10 cellular contexts compared by ENCODE assay signal in genomic region chr12:946656-947055, GRCh38. TPM values are rescaled to one million over a fixed set of nuclear protein-coding genes. Genes with fewer than 3 reads are reported as not detected.
DNase-seq lines count a peak whose midpoint lies in the region; ATAC-seq and TF ChIP-seq lines count a peak whose summit lies in the region.
"Had no signal": no experiment of that assay in that cellular context is flagged by ENCODE, and none has a peak within 500 bp of the region (broad histone marks: within the 10 kb centered on the region; RNA-seq: fewer than 3 reads in every experiment).

No MANE protein-coding gene starts in this region.

- no peaks in the 10 kb centered on the region for H3K27me3 Mint-ChIP-seq in activated T-cell treated with anti-CD3 and anti-CD28 coated beads, Interleukin-2, amount 50 U/mL, for 24 hours
- no peaks in the 10 kb centered on the region for H3K27me3 Mint-ChIP-seq in effector memory CD8-positive, alpha-beta T cell
- H3K27me3 Mint-ChIP-seq in progenitor cell of endocrine pancreas: no peaks in the 10 kb centered on the region

- peak overlapping the region; percentile 61 for H3K27ac Mint-ChIP-seq in activated T-cell treated with anti-CD3 and anti-CD28 coated beads, Interleukin-2, amount 50 U/mL, for 24 hours
- H3K27ac Mint-ChIP-seq in effector memory CD8-positive, alpha-beta T cell: peak overlapping the region; percentile 55 to 73
- H3K27ac Mint-ChIP-seq in progenitor cell of endocrine pancreas: peak overlapping the region; percentile 57

- ATAC-seq in effector memory CD8-positive, alpha-beta T cell (replicated peaks): no peak
- ATAC-seq in HG02884 (IDR thresholded peaks at IDR 0.05; ENCODE audit: unreplicated experiment): no peak

- H3K36me3 Mint-ChIP-seq in activated T-cell treated with anti-CD3 and anti-CD28 coated beads, Interleukin-2, amount 50 U/mL, for 24 hours (ENCODE audit: low read depth): peaks cover 52% of the 10 kb centered on the region
- peaks cover 41% of the 10 kb centered on the region for H3K36me3 Mint-ChIP-seq in effector memory CD8-positive, alpha-beta T cell (ENCODE audit: insufficient read depth)
- H3K36me3 Mint-ChIP-seq in progenitor cell of endocrine pancreas (ENCODE audit: insufficient read depth): peaks cover 23% of the 10 kb centered on the region

- H3K4me1 Mint-ChIP-seq in activated T-cell treated with anti-CD3 and anti-CD28 coated beads, Interleukin-2, amount 50 U/mL, for 24 hours (ENCODE audit: low read depth): peaks cover 42% of the 10 kb centered on the region
- H3K4me1 Mint-ChIP-seq in effector memory CD8-positive, alpha-beta T cell (ENCODE audit: low read depth in 2 of 2): peaks cover 19 to 31% of the 10 kb centered on the region in 2 donors
- H3K4me1 Mint-ChIP-seq in progenitor cell of endocrine pancreas (ENCODE audit: low read depth): peaks cover 20% of the 10 kb centered on the region

- DNase-seq in activated T-cell treated with anti-CD3 and anti-CD28 coated beads, Interleukin-2, amount 50 U/mL, for 24 hours: no peak
- no peak for DNase-seq in activated T-cell treated with anti-CD3 and anti-CD28 coated beads for 4 hours
- DNase-seq in NB4 (ENCODE audit: low read depth): peak; percentile 45
- no peak for DNase-seq in effector memory CD8-positive, alpha-beta T cell
- no peak for DNase-seq in progenitor cell of endocrine pancreas (ENCODE audit: low spot score, unreplicated experiment)
- no peak for DNase-seq in NCI-H187 treated with DMSO at 0.1 percent for 48 hours (lab: John Stamatoyannopoulos, UW)
- DNase-seq in stimulated activated CD4-positive, alpha-beta T cell treated with anti-CD3 and anti-CD28 coated beads, Interleukin-2, amount 100 ng/mL, for 24 hours: no peak
- DNase-seq: DMS79 treated with DMSO at 0.1 percent for 48 hours, NCI-H2107 had no signal

- no peaks in the 10 kb centered on the region for H3K9me3 Mint-ChIP-seq in activated T-cell treated with anti-CD3 and anti-CD28 coated beads, Interleukin-2, amount 50 U/mL, for 24 hours
- H3K9me3 Mint-ChIP-seq in effector memory CD8-positive, alpha-beta T cell: no peaks in the 10 kb centered on the region
- H3K9me3 Mint-ChIP-seq in progenitor cell of endocrine pancreas (ENCODE audit: low read depth): no peaks in the 10 kb centered on the region

- peak overlapping the region; percentile 21 for H3K4me3 Mint-ChIP-seq in activated T-cell treated with anti-CD3 and anti-CD28 coated beads, Interleukin-2, amount 50 U/mL, for 24 hours
- peak overlapping the region; percentile 7 to 36 for H3K4me3 Mint-ChIP-seq in effector memory CD8-positive, alpha-beta T cell
- peak overlapping the region; percentile 50 for H3K4me3 Mint-ChIP-seq in progenitor cell of endocrine pancreas (ENCODE audit: low read depth)

- peak overlapping the region; percentile 10 for H3K4me3 ChIP-seq in NB4 (ENCODE audit: low read depth, low read length)

- no peak for TF ChIP-seq CTCF in NB4 (IDR thresholded peaks at IDR 0.05; ENCODE audit: low read depth, low read length)
- no peak for TF ChIP-seq CTCF in progenitor cell of endocrine pancreas (IDR thresholded peaks at IDR 0.05; ENCODE audit: unreplicated experiment)

- no peak for TF ChIP-seq POLR2A in NB4 (IDR thresholded peaks at IDR 0.05; ENCODE audit: extremely low read depth, insufficient read length)

RNA-seq across cellular contexts. Expression of gene RAD52, which starts 2.8 kb away (rescaled TPM):
- total RNA-seq in progenitor cell of endocrine pancreas: 41.2 and 52.6 TPM in 2 replicates

RNA-seq across cellular contexts. Expression of gene ERC1, which starts 44.4 kb away (rescaled TPM):
- 141 and 146 TPM in 2 replicates for total RNA-seq in progenitor cell of endocrine pancreas
